Comparison of ENCODE assay signal across 1 cellular context in the genomic region with DNA sequence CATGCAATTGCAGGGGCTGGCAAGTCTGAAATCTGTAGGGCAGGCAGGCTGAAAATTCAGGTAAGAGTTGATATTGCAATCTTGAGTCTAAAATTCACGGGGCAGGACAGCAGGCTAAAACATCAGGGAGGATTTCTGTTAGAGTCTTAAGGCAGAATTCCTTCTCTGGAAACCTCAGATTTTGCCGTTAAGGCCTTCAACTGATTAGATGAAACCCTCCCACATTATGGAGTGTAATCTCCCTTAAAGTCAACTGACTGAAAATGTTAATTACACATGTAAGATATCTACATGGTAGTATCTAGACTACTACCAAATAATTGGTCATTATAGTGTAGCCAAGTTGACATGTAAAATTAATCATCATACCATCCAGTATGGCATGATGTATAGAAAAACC.
TF ChIP-seq lines count a peak whose summit lies in the region.

No MANE protein-coding gene starts in this region.

TF ChIP-seq in K562, 482 proteins besides CTCF, POLR2A, EP300 and RAD21 (continued from another document):
- TF ChIP-seq, protein P1, sequence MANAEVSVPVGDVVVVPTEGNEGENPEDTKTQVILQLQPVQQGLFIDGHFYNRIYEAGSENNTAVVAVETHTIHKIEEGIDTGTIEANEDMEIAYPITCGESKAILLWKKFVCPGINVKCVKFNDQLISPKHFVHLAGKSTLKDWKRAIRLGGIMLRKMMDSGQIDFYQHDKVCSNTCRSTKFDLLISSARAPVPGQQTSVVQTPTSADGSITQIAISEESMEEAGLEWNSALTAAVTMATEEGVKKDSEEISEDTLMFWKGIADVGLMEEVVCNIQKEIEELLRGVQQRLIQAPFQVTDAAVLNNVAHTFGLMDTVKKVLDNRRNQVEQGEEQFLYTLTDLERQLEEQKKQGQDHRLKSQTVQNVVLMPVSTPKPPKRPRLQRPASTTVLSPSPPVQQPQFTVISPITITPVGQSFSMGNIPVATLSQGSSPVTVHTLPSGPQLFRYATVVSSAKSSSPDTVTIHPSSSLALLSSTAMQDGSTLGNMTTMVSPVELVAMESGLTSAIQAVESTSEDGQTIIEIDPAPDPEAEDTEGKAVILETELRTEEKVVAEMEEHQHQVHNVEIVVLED (CRISPR knock-in tag; IDR thresholded peaks at IDR 0.05): no peak
- TF ChIP-seq KLF10 (CRISPR knock-in tag; IDR thresholded peaks at IDR 0.05) (no peak), ZNF134 (CRISPR knock-in tag; conservative IDR thresholded peaks at IDR 0.05) (peak; percentile 98), CBFA2T3 (IDR thresholded peaks at IDR 0.05) (no peak), EWSR1 (IDR thresholded peaks at IDR 0.05; ENCODE audit: borderline replicate concordance, low read depth, partially characterized antibody) (no peak), RCOR1 (IDR thresholded peaks at IDR 0.05; ENCODE audit: borderline replicate concordance in 1 of 2, low read depth in 2 of 2, low read length in 2 of 2) (0 out of 4 replicates have a peak, but pooled peaks of 1 of the 2 experiments have one; percentile 12), TARDBP (IDR thresholded peaks at IDR 0.05) (no peak), ZC3H11A (IDR thresholded peaks at IDR 0.05; ENCODE audit: low read depth, low read length) (no peak)
- TF ChIP-seq, protein P2, sequence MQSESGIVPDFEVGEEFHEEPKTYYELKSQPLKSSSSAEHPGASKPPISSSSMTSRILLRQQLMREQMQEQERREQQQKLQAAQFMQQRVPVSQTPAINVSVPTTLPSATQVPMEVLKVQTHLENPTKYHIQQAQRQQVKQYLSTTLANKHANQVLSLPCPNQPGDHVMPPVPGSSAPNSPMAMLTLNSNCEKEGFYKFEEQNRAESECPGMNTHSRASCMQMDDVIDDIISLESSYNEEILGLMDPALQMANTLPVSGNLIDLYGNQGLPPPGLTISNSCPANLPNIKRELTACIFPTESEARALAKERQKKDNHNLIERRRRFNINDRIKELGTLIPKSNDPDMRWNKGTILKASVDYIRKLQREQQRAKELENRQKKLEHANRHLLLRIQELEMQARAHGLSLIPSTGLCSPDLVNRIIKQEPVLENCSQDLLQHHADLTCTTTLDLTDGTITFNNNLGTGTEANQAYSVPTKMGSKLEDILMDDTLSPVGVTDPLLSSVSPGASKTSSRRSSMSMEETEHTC (IDR thresholded peaks at IDR 0.05): no peak
- TF ChIP-seq, protein P3, sequence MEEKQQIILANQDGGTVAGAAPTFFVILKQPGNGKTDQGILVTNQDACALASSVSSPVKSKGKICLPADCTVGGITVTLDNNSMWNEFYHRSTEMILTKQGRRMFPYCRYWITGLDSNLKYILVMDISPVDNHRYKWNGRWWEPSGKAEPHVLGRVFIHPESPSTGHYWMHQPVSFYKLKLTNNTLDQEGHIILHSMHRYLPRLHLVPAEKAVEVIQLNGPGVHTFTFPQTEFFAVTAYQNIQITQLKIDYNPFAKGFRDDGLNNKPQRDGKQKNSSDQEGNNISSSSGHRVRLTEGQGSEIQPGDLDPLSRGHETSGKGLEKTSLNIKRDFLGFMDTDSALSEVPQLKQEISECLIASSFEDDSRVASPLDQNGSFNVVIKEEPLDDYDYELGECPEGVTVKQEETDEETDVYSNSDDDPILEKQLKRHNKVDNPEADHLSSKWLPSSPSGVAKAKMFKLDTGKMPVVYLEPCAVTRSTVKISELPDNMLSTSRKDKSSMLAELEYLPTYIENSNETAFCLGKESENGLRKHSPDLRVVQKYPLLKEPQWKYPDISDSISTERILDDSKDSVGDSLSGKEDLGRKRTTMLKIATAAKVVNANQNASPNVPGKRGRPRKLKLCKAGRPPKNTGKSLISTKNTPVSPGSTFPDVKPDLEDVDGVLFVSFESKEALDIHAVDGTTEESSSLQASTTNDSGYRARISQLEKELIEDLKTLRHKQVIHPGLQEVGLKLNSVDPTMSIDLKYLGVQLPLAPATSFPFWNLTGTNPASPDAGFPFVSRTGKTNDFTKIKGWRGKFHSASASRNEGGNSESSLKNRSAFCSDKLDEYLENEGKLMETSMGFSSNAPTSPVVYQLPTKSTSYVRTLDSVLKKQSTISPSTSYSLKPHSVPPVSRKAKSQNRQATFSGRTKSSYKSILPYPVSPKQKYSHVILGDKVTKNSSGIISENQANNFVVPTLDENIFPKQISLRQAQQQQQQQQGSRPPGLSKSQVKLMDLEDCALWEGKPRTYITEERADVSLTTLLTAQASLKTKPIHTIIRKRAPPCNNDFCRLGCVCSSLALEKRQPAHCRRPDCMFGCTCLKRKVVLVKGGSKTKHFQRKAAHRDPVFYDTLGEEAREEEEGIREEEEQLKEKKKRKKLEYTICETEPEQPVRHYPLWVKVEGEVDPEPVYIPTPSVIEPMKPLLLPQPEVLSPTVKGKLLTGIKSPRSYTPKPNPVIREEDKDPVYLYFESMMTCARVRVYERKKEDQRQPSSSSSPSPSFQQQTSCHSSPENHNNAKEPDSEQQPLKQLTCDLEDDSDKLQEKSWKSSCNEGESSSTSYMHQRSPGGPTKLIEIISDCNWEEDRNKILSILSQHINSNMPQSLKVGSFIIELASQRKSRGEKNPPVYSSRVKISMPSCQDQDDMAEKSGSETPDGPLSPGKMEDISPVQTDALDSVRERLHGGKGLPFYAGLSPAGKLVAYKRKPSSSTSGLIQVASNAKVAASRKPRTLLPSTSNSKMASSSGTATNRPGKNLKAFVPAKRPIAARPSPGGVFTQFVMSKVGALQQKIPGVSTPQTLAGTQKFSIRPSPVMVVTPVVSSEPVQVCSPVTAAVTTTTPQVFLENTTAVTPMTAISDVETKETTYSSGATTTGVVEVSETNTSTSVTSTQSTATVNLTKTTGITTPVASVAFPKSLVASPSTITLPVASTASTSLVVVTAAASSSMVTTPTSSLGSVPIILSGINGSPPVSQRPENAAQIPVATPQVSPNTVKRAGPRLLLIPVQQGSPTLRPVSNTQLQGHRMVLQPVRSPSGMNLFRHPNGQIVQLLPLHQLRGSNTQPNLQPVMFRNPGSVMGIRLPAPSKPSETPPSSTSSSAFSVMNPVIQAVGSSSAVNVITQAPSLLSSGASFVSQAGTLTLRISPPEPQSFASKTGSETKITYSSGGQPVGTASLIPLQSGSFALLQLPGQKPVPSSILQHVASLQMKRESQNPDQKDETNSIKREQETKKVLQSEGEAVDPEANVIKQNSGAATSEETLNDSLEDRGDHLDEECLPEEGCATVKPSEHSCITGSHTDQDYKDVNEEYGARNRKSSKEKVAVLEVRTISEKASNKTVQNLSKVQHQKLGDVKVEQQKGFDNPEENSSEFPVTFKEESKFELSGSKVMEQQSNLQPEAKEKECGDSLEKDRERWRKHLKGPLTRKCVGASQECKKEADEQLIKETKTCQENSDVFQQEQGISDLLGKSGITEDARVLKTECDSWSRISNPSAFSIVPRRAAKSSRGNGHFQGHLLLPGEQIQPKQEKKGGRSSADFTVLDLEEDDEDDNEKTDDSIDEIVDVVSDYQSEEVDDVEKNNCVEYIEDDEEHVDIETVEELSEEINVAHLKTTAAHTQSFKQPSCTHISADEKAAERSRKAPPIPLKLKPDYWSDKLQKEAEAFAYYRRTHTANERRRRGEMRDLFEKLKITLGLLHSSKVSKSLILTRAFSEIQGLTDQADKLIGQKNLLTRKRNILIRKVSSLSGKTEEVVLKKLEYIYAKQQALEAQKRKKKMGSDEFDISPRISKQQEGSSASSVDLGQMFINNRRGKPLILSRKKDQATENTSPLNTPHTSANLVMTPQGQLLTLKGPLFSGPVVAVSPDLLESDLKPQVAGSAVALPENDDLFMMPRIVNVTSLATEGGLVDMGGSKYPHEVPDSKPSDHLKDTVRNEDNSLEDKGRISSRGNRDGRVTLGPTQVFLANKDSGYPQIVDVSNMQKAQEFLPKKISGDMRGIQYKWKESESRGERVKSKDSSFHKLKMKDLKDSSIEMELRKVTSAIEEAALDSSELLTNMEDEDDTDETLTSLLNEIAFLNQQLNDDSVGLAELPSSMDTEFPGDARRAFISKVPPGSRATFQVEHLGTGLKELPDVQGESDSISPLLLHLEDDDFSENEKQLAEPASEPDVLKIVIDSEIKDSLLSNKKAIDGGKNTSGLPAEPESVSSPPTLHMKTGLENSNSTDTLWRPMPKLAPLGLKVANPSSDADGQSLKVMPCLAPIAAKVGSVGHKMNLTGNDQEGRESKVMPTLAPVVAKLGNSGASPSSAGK (IDR thresholded peaks at IDR 0.05): no peak
